ENCODE assay signal across 1 cellular context in the genomic region with DNA sequence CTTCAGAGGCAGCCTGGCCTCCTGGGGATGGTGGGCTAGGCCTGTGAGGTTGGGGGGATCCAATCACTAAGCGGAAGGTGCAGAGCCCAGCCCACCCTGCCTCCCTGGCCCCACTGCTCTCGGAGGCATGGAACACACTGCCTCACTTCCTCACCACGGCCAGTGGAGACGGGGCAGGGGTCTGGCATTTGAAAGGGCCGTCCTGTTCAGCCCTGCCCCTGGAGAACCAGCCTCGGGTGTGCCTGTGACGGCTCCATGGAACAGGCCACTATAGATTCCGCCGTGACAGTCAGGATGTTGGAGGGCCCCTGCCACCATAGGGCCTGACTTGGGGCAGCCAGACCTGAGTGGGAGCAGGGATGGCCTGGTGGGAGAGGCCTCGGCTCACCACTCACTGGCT.
TF ChIP-seq lines count a peak whose summit lies in the region.

No MANE protein-coding gene starts in this region.

TF ChIP-seq in H1, 55 proteins besides CTCF, POLR2A, EP300 and RAD21:
- no peak for TF ChIP-seq MAFK (IDR thresholded peaks at IDR 0.05; ENCODE audit: low read depth, low read length)
- no peak for TF ChIP-seq CHD2 (IDR thresholded peaks at IDR 0.05; ENCODE audit: low read length)
- no peak for TF ChIP-seq TCF12 (IDR thresholded peaks at IDR 0.05; ENCODE audit: low read depth, low read length)
- no peak for TF ChIP-seq TBP (IDR thresholded peaks at IDR 0.05; ENCODE audit: low read depth, low read length)
- TF ChIP-seq RFX5 (IDR thresholded peaks at IDR 0.05; ENCODE audit: borderline replicate concordance, low read depth, low read length): no peak
- TF ChIP-seq MAX (IDR thresholded peaks at IDR 0.05): no peak
- no peak for TF ChIP-seq SIX5 (IDR thresholded peaks at IDR 0.05; ENCODE audit: low read depth, low read length)
- TF ChIP-seq KDM5A (IDR thresholded peaks at IDR 0.05; ENCODE audit: low read length): no peak
- TF ChIP-seq CHD7 (IDR thresholded peaks at IDR 0.05; ENCODE audit: insufficient replicate concordance, low read length): no peak
- TF ChIP-seq RXRA (IDR thresholded peaks at IDR 0.05; ENCODE audit: insufficient read depth, low read depth, low read length): no peak
- no peak for TF ChIP-seq TAF7 (optimal IDR thresholded peaks at IDR 0.05; ENCODE audit: borderline replicate concordance, low read depth, low read length)
- no peak for TF ChIP-seq CBX8 (IDR thresholded peaks at IDR 0.05; ENCODE audit: borderline replicate concordance, low read depth, low read length)
- TF ChIP-seq JUND (IDR thresholded peaks at IDR 0.05; ENCODE audit: low read length): no peak
- no peak for TF ChIP-seq YY1 (IDR thresholded peaks at IDR 0.05; ENCODE audit: low read depth, low read length)
- TF ChIP-seq SIN3A (conservative IDR thresholded peaks at IDR 0.05 in 1 of 2, IDR thresholded peaks at IDR 0.05 in 1 of 2; ENCODE audit: low read depth in 1 of 2, low read length in 2 of 2): no peak
- TF ChIP-seq FOSL1 (IDR thresholded peaks at IDR 0.05; ENCODE audit: insufficient read depth, low read depth, low read length): no peak
- no peak for TF ChIP-seq SP1 (IDR thresholded peaks at IDR 0.05; ENCODE audit: low read depth, low read length)
